1 cellular context compared by ENCODE assay signal in the genomic region with DNA sequence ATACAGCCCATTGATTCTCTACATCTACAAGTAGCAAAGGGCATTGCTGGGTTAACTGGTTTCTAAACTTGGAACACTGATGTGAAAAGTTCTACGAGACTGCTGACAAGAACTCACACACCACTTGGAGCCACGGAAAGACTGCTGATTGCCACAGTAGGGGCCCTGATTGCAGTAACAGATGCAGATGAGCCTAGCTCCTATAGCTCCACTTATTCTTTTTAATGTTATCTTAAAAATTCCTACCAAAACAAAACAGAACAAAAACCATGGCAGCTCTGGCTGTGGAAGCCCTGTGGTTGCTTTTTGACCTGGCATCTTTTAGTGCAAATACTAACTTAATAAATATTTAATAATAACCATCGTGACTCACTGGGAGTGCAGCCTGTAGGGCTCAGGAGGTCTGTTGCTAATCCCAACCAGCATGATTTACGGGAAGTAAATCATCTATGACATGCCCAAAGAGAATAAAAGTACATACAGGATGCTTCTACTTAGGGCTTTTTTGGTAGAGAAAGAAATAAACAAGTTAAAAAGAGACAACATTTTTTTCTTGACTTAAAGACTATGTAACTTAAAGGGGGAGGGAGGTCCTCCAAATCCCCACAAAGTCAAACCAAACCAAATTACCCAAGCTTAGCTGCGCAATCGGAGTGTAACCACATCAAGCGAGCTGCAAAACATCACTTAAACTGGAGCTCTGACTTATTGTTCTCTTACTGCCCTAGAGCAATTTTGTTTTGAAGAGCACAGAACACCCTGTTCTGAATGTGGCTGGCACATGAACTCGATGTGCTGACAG.
TF ChIP-seq lines count a peak whose summit lies in the region.

No MANE protein-coding gene starts in this region.

TF ChIP-seq in HEK293, 187 proteins besides CTCF, POLR2A, EP300 and RAD21 (continued from another document and continues in another):
- TF ChIP-seq, protein P1, sequence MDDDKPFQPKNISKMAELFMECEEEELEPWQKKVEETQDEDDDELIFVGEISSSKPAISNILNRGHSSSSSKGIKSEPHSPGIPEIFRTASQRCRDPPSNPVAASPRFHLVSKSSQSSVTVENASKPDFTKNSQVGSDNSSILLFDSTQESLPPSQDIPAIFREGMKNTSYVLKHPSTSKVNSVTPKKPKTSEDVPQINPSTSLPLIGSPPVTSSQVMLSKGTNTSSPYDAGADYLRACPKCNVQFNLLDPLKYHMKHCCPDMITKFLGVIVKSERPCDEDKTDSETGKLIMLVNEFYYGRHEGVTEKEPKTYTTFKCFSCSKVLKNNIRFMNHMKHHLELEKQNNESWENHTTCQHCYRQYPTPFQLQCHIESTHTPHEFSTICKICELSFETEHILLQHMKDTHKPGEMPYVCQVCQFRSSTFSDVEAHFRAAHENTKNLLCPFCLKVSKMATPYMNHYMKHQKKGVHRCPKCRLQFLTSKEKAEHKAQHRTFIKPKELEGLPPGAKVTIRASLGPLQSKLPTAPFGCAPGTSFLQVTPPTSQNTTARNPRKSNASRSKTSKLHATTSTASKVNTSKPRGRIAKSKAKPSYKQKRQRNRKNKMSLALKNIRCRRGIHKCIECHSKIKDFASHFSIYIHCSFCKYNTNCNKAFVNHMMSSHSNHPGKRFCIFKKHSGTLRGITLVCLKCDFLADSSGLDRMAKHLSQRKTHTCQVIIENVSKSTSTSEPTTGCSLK (tag by site-specific recombination; IDR thresholded peaks at IDR 0.05): no peak
- TF ChIP-seq MYNN (tag by site-specific recombination; IDR thresholded peaks at IDR 0.05; ENCODE audit: borderline replicate concordance) (no peak), ZNF302 (tag by site-specific recombination; IDR thresholded peaks at IDR 0.05; ENCODE audit: low read depth) (no peak), ZNF629 (tag by site-specific recombination; IDR thresholded peaks at IDR 0.05) (peak; percentile 45; the same call in 1 of the 2 replicates), ZNF221 (tag by site-specific recombination; IDR thresholded peaks at IDR 0.05; ENCODE audit: borderline replicate concordance) (no peak), ZNF558 (tag by site-specific recombination; IDR thresholded peaks at IDR 0.05) (no peak), SP3 (tag by site-specific recombination; IDR thresholded peaks at IDR 0.05) (no peak), KLF1 (tag by site-specific recombination; IDR thresholded peaks at IDR 0.05) (no peak), ZNF791 (tag by site-specific recombination; IDR thresholded peaks at IDR 0.05) (no peak), SALL2 (tag by site-specific recombination; IDR thresholded peaks at IDR 0.05; ENCODE audit: borderline replicate concordance) (no peak), ZNF621 (tag by site-specific recombination; IDR thresholded peaks at IDR 0.05) (no peak), ZNF366 (tag by site-specific recombination; conservative IDR thresholded peaks at IDR 0.05) (no peak), KLF10 (tag by site-specific recombination; IDR thresholded peaks at IDR 0.05) (0 out of 2 replicates have a peak, but pooled peaks have one; percentile 31), FEZF1 (tag by site-specific recombination; IDR thresholded peaks at IDR 0.05) (peak; percentile 96), TCF7L2 (IDR thresholded peaks at IDR 0.05; ENCODE audit: borderline replicate concordance, low read depth, low read length) (peak; percentile 32; the same call in 1 of the 2 replicates), WT1 (tag by site-specific recombination; IDR thresholded peaks at IDR 0.05) (peak; percentile 70), ZNF561 (tag by site-specific recombination; IDR thresholded peaks at IDR 0.05; ENCODE audit: borderline replicate concordance) (no peak), ZNF660 (tag by site-specific recombination; IDR thresholded peaks at IDR 0.05) (no peak), REPIN1 (tag by site-specific recombination; IDR thresholded peaks at IDR 0.05; ENCODE audit: low read depth) (no peak), ZNF830 (tag by site-specific recombination; IDR thresholded peaks at IDR 0.05; ENCODE audit: low read depth) (no peak), ZFHX2 (tag by site-specific recombination; conservative IDR thresholded peaks at IDR 0.05) (no peak), ZEB2 (tag by site-specific recombination; IDR thresholded peaks at IDR 0.05) (peak; percentile 59; the same call in 1 of the 2 replicates), ZNF248 (tag by site-specific recombination; IDR thresholded peaks at IDR 0.05) (no peak), ZXDB (tag by site-specific recombination; IDR thresholded peaks at IDR 0.05) (no peak), ZNF350 (tag by site-specific recombination; IDR thresholded peaks at IDR 0.05) (no peak), KLF7 (tag by site-specific recombination; IDR thresholded peaks at IDR 0.05; ENCODE audit: borderline replicate concordance) (no peak), ZNF670 (tag by site-specific recombination; IDR thresholded peaks at IDR 0.05; ENCODE audit: low read depth) (no peak), ZNF391 (tag by site-specific recombination; IDR thresholded peaks at IDR 0.05; ENCODE audit: borderline replicate concordance, low read depth) (no peak; the same call in 1 of the 2 replicates), MEIS1 (CRISPR knock-in tag; IDR thresholded peaks at IDR 0.05; ENCODE audit: borderline replicate concordance) (peak; percentile 50; the same call in 1 of the 2 replicates)
- TF ChIP-seq, protein P2, sequence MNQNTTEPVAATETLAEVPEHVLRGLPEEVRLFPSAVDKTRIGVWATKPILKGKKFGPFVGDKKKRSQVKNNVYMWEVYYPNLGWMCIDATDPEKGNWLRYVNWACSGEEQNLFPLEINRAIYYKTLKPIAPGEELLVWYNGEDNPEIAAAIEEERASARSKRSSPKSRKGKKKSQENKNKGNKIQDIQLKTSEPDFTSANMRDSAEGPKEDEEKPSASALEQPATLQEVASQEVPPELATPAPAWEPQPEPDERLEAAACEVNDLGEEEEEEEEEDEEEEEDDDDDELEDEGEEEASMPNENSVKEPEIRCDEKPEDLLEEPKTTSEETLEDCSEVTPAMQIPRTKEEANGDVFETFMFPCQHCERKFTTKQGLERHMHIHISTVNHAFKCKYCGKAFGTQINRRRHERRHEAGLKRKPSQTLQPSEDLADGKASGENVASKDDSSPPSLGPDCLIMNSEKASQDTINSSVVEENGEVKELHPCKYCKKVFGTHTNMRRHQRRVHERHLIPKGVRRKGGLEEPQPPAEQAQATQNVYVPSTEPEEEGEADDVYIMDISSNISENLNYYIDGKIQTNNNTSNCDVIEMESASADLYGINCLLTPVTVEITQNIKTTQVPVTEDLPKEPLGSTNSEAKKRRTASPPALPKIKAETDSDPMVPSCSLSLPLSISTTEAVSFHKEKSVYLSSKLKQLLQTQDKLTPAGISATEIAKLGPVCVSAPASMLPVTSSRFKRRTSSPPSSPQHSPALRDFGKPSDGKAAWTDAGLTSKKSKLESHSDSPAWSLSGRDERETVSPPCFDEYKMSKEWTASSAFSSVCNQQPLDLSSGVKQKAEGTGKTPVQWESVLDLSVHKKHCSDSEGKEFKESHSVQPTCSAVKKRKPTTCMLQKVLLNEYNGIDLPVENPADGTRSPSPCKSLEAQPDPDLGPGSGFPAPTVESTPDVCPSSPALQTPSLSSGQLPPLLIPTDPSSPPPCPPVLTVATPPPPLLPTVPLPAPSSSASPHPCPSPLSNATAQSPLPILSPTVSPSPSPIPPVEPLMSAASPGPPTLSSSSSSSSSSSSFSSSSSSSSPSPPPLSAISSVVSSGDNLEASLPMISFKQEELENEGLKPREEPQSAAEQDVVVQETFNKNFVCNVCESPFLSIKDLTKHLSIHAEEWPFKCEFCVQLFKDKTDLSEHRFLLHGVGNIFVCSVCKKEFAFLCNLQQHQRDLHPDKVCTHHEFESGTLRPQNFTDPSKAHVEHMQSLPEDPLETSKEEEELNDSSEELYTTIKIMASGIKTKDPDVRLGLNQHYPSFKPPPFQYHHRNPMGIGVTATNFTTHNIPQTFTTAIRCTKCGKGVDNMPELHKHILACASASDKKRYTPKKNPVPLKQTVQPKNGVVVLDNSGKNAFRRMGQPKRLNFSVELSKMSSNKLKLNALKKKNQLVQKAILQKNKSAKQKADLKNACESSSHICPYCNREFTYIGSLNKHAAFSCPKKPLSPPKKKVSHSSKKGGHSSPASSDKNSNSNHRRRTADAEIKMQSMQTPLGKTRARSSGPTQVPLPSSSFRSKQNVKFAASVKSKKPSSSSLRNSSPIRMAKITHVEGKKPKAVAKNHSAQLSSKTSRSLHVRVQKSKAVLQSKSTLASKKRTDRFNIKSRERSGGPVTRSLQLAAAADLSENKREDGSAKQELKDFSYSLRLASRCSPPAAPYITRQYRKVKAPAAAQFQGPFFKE (tag by site-specific recombination; IDR thresholded peaks at IDR 0.05; ENCODE audit: borderline replicate concordance): no peak
- TF ChIP-seq, protein P3, sequence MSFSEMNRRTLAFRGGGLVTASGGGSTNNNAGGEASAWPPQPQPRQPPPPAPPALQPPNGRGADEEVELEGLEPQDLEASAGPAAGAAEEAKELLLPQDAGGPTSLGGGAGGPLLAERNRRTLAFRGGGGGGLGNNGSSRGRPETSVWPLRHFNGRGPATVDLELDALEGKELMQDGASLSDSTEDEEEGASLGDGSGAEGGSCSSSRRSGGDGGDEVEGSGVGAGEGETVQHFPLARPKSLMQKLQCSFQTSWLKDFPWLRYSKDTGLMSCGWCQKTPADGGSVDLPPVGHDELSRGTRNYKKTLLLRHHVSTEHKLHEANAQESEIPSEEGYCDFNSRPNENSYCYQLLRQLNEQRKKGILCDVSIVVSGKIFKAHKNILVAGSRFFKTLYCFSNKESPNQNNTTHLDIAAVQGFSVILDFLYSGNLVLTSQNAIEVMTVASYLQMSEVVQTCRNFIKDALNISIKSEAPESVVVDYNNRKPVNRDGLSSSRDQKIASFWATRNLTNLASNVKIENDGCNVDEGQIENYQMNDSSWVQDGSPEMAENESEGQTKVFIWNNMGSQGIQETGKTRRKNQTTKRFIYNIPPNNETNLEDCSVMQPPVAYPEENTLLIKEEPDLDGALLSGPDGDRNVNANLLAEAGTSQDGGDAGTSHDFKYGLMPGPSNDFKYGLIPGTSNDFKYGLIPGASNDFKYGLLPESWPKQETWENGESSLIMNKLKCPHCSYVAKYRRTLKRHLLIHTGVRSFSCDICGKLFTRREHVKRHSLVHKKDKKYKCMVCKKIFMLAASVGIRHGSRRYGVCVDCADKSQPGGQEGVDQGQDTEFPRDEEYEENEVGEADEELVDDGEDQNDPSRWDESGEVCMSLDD (tag by site-specific recombination; IDR thresholded peaks at IDR 0.05): no peak
- TF ChIP-seq, protein P4, sequence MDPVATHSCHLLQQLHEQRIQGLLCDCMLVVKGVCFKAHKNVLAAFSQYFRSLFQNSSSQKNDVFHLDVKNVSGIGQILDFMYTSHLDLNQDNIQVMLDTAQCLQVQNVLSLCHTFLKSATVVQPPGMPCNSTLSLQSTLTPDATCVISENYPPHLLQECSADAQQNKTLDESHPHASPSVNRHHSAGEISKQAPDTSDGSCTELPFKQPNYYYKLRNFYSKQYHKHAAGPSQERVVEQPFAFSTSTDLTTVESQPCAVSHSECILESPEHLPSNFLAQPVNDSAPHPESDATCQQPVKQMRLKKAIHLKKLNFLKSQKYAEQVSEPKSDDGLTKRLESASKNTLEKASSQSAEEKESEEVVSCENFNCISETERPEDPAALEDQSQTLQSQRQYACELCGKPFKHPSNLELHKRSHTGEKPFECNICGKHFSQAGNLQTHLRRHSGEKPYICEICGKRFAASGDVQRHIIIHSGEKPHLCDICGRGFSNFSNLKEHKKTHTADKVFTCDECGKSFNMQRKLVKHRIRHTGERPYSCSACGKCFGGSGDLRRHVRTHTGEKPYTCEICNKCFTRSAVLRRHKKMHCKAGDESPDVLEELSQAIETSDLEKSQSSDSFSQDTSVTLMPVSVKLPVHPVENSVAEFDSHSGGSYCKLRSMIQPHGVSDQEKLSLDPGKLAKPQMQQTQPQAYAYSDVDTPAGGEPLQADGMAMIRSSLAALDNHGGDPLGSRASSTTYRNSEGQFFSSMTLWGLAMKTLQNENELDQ (tag by site-specific recombination; IDR thresholded peaks at IDR 0.05; ENCODE audit: low read depth): no peak
- TF ChIP-seq, protein P5, sequence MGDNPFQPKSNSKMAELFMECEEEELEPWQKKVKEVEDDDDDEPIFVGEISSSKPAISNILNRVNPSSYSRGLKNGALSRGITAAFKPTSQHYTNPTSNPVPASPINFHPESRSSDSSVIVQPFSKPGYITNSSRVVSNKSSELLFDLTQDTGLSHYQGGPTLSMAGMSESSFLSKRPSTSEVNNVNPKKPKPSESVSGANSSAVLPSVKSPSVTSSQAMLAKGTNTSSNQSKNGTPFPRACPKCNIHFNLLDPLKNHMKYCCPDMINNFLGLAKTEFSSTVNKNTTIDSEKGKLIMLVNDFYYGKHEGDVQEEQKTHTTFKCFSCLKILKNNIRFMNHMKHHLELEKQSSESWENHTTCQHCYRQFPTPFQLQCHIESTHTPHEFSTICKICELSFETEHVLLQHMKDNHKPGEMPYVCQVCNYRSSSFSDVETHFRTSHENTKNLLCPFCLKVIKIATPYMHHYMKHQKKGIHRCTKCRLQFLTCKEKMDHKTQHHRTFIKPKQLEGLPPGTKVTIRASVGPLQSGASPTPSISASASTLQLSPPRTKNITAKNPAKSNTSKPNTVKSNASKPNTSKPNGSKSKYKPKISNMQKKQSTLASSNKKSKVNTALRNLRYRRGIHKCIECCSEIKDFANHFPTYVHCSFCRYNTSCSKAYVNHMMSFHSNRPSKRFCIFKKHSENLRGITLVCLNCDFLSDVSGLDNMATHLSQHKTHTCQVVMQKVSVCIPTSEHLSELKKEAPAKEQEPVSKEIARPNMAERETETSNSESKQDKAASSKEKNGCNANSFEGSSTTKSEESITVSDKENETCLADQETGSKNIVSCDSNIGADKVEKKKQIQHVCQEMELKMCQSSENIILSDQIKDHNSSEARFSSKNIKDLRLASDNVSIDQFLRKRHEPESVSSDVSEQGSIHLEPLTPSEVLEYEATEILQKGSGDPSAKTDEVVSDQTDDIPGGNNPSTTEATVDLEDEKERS (tag by site-specific recombination; IDR thresholded peaks at IDR 0.05): no peak
- TF ChIP-seq, protein P6, sequence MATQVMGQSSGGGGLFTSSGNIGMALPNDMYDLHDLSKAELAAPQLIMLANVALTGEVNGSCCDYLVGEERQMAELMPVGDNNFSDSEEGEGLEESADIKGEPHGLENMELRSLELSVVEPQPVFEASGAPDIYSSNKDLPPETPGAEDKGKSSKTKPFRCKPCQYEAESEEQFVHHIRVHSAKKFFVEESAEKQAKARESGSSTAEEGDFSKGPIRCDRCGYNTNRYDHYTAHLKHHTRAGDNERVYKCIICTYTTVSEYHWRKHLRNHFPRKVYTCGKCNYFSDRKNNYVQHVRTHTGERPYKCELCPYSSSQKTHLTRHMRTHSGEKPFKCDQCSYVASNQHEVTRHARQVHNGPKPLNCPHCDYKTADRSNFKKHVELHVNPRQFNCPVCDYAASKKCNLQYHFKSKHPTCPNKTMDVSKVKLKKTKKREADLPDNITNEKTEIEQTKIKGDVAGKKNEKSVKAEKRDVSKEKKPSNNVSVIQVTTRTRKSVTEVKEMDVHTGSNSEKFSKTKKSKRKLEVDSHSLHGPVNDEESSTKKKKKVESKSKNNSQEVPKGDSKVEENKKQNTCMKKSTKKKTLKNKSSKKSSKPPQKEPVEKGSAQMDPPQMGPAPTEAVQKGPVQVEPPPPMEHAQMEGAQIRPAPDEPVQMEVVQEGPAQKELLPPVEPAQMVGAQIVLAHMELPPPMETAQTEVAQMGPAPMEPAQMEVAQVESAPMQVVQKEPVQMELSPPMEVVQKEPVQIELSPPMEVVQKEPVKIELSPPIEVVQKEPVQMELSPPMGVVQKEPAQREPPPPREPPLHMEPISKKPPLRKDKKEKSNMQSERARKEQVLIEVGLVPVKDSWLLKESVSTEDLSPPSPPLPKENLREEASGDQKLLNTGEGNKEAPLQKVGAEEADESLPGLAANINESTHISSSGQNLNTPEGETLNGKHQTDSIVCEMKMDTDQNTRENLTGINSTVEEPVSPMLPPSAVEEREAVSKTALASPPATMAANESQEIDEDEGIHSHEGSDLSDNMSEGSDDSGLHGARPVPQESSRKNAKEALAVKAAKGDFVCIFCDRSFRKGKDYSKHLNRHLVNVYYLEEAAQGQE (tag by site-specific recombination; IDR thresholded peaks at IDR 0.05): no peak
